Comparison of ENCODE assay signal across 8 cellular contexts in the genomic region with DNA sequence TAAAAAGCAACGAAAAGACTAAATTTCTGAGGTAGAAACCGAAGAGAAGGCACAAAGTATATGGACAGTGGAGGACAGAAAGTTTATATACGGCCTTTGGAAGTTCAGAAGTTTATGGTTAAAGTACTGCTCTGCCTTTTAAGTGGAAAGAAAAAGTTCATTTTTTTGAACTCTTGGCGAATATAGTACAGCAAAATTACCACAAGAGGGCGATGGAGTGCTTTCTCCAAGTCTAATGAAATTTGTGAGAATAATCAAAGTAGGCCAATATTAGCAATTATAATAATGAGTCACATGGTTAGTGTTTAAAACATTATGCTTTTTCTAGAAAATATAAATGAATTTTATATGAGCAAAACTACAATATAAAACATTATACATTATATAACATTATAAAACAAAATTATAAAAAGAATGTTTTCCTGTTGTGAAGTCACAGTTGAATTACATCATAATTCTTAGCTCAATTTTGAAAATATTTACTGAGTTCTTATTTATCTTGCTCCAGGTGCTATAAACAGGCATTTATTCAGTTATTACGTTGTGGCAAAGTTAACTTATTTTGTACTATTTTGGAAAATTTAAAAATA.
DNase-seq lines count a peak whose midpoint lies in the region; ATAC-seq, FAIRE-seq and TF ChIP-seq lines count a peak whose summit lies in the region.

No MANE protein-coding gene starts in this region.

- DNase-seq in BJ (ENCODE audit: low read depth) (no peak), Peyer's patch (no peak), endothelial cell of umbilical vein (ENCODE audit: low read depth, low spot score) (peak; percentile 64), ovary (peak in 1 of 5 donors; percentile 25), HuH-7 (ENCODE audit: low spot score) (no peak), NCI-H2029 (lab: John Stamatoyannopoulos, UW) (no peak)

- H3K9me1 ChIP-seq in endothelial cell of umbilical vein (replicated peaks; ENCODE audit: control insufficient read depth, extremely low read depth, insufficient read depth, low read length): no peaks in the 10 kb centered on the region

- H3K36me3 ChIP-seq in BJ (ENCODE audit: control insufficient read depth, insufficient read depth, low read length) (peaks cover 2% of the 10 kb centered on the region), Peyer's patch (peaks cover 0 to 23% (median 0%) of the 10 kb centered on the region in 3 donors), endothelial cell of umbilical vein (ENCODE audit: control insufficient read depth in 2 of 2, extremely low read depth in 1 of 2, insufficient read depth in 2 of 2, low read length in 2 of 2) (peaks cover 10 to 24% of the 10 kb centered on the region in 2 experiments), ovary (no peaks in the 10 kb centered on the region)

- H3K4me1 ChIP-seq in Peyer's patch (no peaks in the 10 kb centered on the region), endothelial cell of umbilical vein (ENCODE audit: control insufficient read depth, extremely low read depth, insufficient read depth, low read length) (no peaks in the 10 kb centered on the region), ovary (ENCODE audit: insufficient read depth) (no peaks in the 10 kb centered on the region)

- no peaks in the 10 kb centered on the region for H4K20me1 ChIP-seq in endothelial cell of umbilical vein (replicated peaks; ENCODE audit: control insufficient read depth, extremely low read depth, insufficient read depth, low read length)

- TF ChIP-seq CTCF in BJ (IDR thresholded peaks at IDR 0.05; ENCODE audit: insufficient read depth, low read depth, low read length): peak; percentile 72
- peak; percentile 62 for TF ChIP-seq CTCF in GM12873 (IDR thresholded peaks at IDR 0.05; ENCODE audit: insufficient read depth, low read depth, low read length, missing control alignments)
- TF ChIP-seq CTCF in Peyer's patch (IDR thresholded peaks at IDR 0.05): peak; percentile 38 to 83 (median 71)
- peak; percentile 43 to 55 for TF ChIP-seq CTCF in endothelial cell of umbilical vein (IDR thresholded peaks at IDR 0.05; ENCODE audit: extremely low read depth in 1 of 2, insufficient read depth in 1 of 2, low read depth in 1 of 2, low read length in 2 of 2)
- TF ChIP-seq CTCF in ovary (IDR thresholded peaks at IDR 0.05): peak; percentile 61 to 77 (median 65)

- intact Hi-C loops in endothelial cell of umbilical vein (cut with micrococcal nuclease) (loop anchor here (1.0 to 2.0 kb wide), 3 partner anchors 109 to 504 kb away; no protein-coding TSS in a partner anchor), ovary (cut with DNase I) (loop anchor here in 2 of 4 donors (10.0 kb wide), 1 partner anchor 483 kb away; no protein-coding TSS in a partner anchor)

- POLR2A ChIA-PET in BJ (lab: Charles Lee) (no interaction called here), endothelial cell of umbilical vein (lab: Charles Lee) (interaction anchor here (0.6 kb wide), 1 partner anchor 206 kb away, joined by 3 read pairs; no protein-coding TSS in a partner anchor)

- dilution Hi-C loops in endothelial cell of umbilical vein (cut with MboI; ENCODE audit: extremely low pct_ligation_motif_present, low sequenced_read_pairs): no loop called here

- H3K27me3 ChIP-seq in BJ (ENCODE audit: control insufficient read depth, insufficient read depth, low read length) (no peaks in the 10 kb centered on the region), Peyer's patch (no peaks in the 10 kb centered on the region), endothelial cell of umbilical vein (ENCODE audit: control insufficient read depth in 2 of 2, insufficient read depth in 2 of 2, low read length in 2 of 2) (no peaks in the 10 kb centered on the region), ovary (no peaks in the 10 kb centered on the region)

- no peak overlapping the region for H3K4me3 ChIP-seq in BJ (ENCODE audit: low read depth, low read length)
- H3K4me3 ChIP-seq in Peyer's patch: no peak overlapping the region
- H3K4me3 ChIP-seq in endothelial cell of umbilical vein (replicated peaks in 1 of 3; ENCODE audit: insufficient read depth in 1 of 3, low read depth in 1 of 3, low read length in 3 of 3): no peak overlapping the region
- no peak overlapping the region for H3K4me3 ChIP-seq in ovary

- no peak overlapping the region for H3K27ac ChIP-seq in Peyer's patch
- H3K27ac ChIP-seq in endothelial cell of umbilical vein (ENCODE audit: insufficient read depth, low read depth, low read length): peak overlapping the region; percentile 7
- peak overlapping the region in 1 of 2 donors; percentile 29 for H3K27ac ChIP-seq in ovary

- no peak for TF ChIP-seq POLR2A in Peyer's patch (IDR thresholded peaks at IDR 0.05)
- no peak for TF ChIP-seq POLR2A in endothelial cell of umbilical vein (IDR thresholded peaks at IDR 0.05; ENCODE audit: low read depth, low read length)
- no peak for TF ChIP-seq POLR2A in ovary (IDR thresholded peaks at IDR 0.05)

- 8 to 13% (median 11%) methylated on average over 6 of the region's 6 CpGs for WGBS in ovary, 3 donors

- H3K9ac ChIP-seq in endothelial cell of umbilical vein (replicated peaks; ENCODE audit: extremely low read depth, insufficient read depth, low read length): no peak overlapping the region

- peaks cover 11% of the 10 kb centered on the region for H3K79me2 ChIP-seq in endothelial cell of umbilical vein (ENCODE audit: control insufficient read depth, insufficient read depth, low read length)

- ATAC-seq in HG02973 (IDR thresholded peaks at IDR 0.05; ENCODE audit: unreplicated experiment): peak; percentile 67

- H3K9me3 ChIP-seq in Peyer's patch (no peaks in the 10 kb centered on the region), endothelial cell of umbilical vein (replicated peaks; ENCODE audit: control insufficient read depth, insufficient read depth, low read length) (no peaks in the 10 kb centered on the region), ovary (no peaks in the 10 kb centered on the region)

- TF ChIP-seq EP300 in ovary (IDR thresholded peaks at IDR 0.05): no peak

- FAIRE-seq in endothelial cell of umbilical vein (lab: Jason Lieb, UNC): peak; percentile 59

- no peak overlapping the region for H2AFZ ChIP-seq in endothelial cell of umbilical vein (ENCODE audit: low read depth, low read length)

- CTCF ChIA-PET in BJ (lab: Yijun Ruan, JAX) (interaction anchor here (0.6 to 7.8 kb wide), 16 partner anchors 9 to 503 kb away, joined by 3 to 90 read pairs (median 4); no protein-coding TSS in a partner anchor), endothelial cell of umbilical vein (lab: Charles Lee) (interaction anchor here (0.6 to 5.2 kb wide), 15 partner anchors 11 to 535 kb away, joined by 3 to 77 read pairs (median 5); a partner anchor contains a TSS)

- H3K4me2 ChIP-seq in endothelial cell of umbilical vein (ENCODE audit: insufficient read depth, low read length): no peak overlapping the region

- no TSS peak for BruUV-seq in endothelial cell of umbilical vein (replicated peaks; lab: Mats Ljungman, UMichigan)

TF ChIP-seq in endothelial cell of umbilical vein, 7 proteins besides CTCF, POLR2A, EP300 and RAD21:
- TF ChIP-seq MYC (IDR thresholded peaks at IDR 0.05; ENCODE audit: low read depth, low read length) (no peak), JUN (IDR thresholded peaks at IDR 0.05; ENCODE audit: borderline replicate concordance, insufficient read depth, insufficient read length, low read depth) (no peak), POLR2AphosphoS5 (IDR thresholded peaks at IDR 0.05; ENCODE audit: insufficient read depth, low read depth, low read length) (no peak), EZH2 (IDR thresholded peaks at IDR 0.05; ENCODE audit: borderline replicate concordance, low read depth, low read length, severe bottlenecking) (no peak), GATA2 (IDR thresholded peaks at IDR 0.05; ENCODE audit: insufficient read depth, insufficient read length, low read depth, low read length) (no peak), FOS (IDR thresholded peaks at IDR 0.05; ENCODE audit: borderline replicate concordance, insufficient read depth, low read length) (no peak)
- TF ChIP-seq, protein P1, sequence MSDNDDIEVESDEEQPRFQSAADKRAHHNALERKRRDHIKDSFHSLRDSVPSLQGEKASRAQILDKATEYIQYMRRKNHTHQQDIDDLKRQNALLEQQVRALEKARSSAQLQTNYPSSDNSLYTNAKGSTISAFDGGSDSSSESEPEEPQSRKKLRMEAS (IDR thresholded peaks at IDR 0.05; ENCODE audit: insufficient read depth, insufficient read length): no peak
